Comparison of ENCODE assay signal across 17 cellular contexts in the genomic region with DNA sequence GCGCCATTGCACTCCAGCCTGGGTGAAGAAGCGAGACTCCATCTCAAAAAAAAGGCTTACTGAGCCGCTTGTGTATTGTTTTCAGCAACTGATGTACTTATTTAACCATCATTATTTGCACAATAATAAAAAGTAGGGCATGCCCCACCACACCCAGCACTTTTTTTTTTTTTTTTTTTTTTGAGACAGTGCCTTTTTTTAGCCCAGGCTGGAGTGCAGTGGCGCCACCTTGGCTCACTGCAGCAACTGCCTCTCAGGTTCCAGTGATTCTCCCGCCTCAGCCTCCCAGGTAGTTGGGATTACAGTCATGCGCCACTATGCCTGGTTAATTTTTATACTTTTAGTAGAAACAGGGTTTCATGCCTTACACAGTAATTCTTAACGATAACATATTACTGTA. TPM values are rescaled to one million over a fixed set of nuclear protein-coding genes. Genes with fewer than 3 reads are reported as not detected.
A peak's percentile ranks its signal among the peaks of the same experiment; 100 is the strongest.
DNase-seq lines count a peak whose midpoint lies in the region; ATAC-seq and TF ChIP-seq lines count a peak whose summit lies in the region.
"Had no signal": no experiment of that assay in that cellular context is flagged by ENCODE, and none has a peak within 500 bp of the region (broad histone marks: within the 10 kb centered on the region; RNA-seq: fewer than 3 reads in every experiment).

No MANE protein-coding gene starts in this region.

- no peak overlapping the region for H3K4me3 Mint-ChIP-seq in osteocyte (ENCODE audit: unreplicated experiment)
- H3K4me3 Mint-ChIP-seq: activated CD4-positive, alpha-beta T cell treated with anti-CD3 and anti-CD28 coated beads, Interleukin-2, amount 10 ng/mL, durations not matched to agents 24 days and 14 days; activated naive CD8-positive, alpha-beta T cell treated with anti-CD3 and anti-CD28 coated beads, Interleukin-2, amount 10 ng/mL, durations not matched to agents 7 days and 5 days; T-helper 1 cell treated with Interleukin-12 subunit alpha and Interleukin-12 subunit beta and Interleukin-4 antibody, amounts not matched to agents 30 μg/mL and 1 μg/mL, for 36 hours had no signal

- H3K27ac Mint-ChIP-seq in osteocyte (ENCODE audit: unreplicated experiment), result no peak overlapping the region
- H3K27ac Mint-ChIP-seq: activated CD4-positive, alpha-beta T cell treated with anti-CD3 and anti-CD28 coated beads, Interleukin-2, amount 10 ng/mL, durations not matched to agents 24 days and 14 days; activated naive CD8-positive, alpha-beta T cell treated with anti-CD3 and anti-CD28 coated beads, Interleukin-2, amount 10 ng/mL, durations not matched to agents 7 days and 5 days; T-helper 1 cell treated with Interleukin-12 subunit alpha and Interleukin-12 subunit beta and Interleukin-4 antibody, amounts not matched to agents 30 μg/mL and 1 μg/mL, for 36 hours had no signal

- H3K9me2 ChIP-seq in MM.1S (replicated peaks; ENCODE audit: insufficient read depth, low read length), result no peaks in the 10 kb centered on the region

- H3K4me1 ChIP-seq in cardiac muscle cell (ENCODE audit: low read depth) (peaks cover 12% of the 10 kb centered on the region), MM.1S (ENCODE audit: low read length) (no peaks in the 10 kb centered on the region)

- H2AFZ ChIP-seq in MM.1S (ENCODE audit: low read length), result no peak overlapping the region

- H3K79me2 ChIP-seq in MM.1S (ENCODE audit: low read length), result no peaks in the 10 kb centered on the region

- no peaks in the 10 kb centered on the region for H4K20me1 ChIP-seq in MM.1S (ENCODE audit: insufficient read depth, low read length)

- H3K36me3 ChIP-seq in cardiac muscle cell, result peaks cover 6% of the 10 kb centered on the region
- peaks cover 17% of the 10 kb centered on the region for H3K36me3 ChIP-seq in MM.1S (replicated peaks; ENCODE audit: insufficient read depth, low read length)

- H3K4me2 ChIP-seq in MM.1S (ENCODE audit: low read depth, low read length), result no peak overlapping the region

- no peaks in the 10 kb centered on the region; the same call in 1 of the 2 replicates for H3F3A ChIP-seq in MM.1S (ENCODE audit: insufficient read depth, low read length)

- TF ChIP-seq CTCF in cardiac muscle cell (IDR thresholded peaks at IDR 0.05; ENCODE audit: low read depth, low read length) (no peak), MM.1S (IDR thresholded peaks at IDR 0.05; ENCODE audit: low read length) (0 out of 2 replicates have a peak, but pooled peaks have one; percentile 6), choroid plexus epithelial cell (conservative IDR thresholded peaks at IDR 0.05; ENCODE audit: low read depth, low read length) (peak; percentile 28), osteocyte (IDR thresholded peaks at IDR 0.05) (peak; percentile 22)

- no peaks in the 10 kb centered on the region for H3K9me3 Mint-ChIP-seq in osteocyte (ENCODE audit: unreplicated experiment)
- H3K9me3 Mint-ChIP-seq: activated CD4-positive, alpha-beta T cell treated with anti-CD3 and anti-CD28 coated beads, Interleukin-2, amount 10 ng/mL, durations not matched to agents 24 days and 14 days; activated naive CD8-positive, alpha-beta T cell treated with anti-CD3 and anti-CD28 coated beads, Interleukin-2, amount 10 ng/mL, durations not matched to agents 7 days and 5 days; T-helper 1 cell treated with Interleukin-12 subunit alpha and Interleukin-12 subunit beta and Interleukin-4 antibody, amounts not matched to agents 30 μg/mL and 1 μg/mL, for 36 hours had no signal

- H3K4me3 ChIP-seq in cardiac muscle cell (no peak overlapping the region), MM.1S (ENCODE audit: low read length) (no peak overlapping the region), choroid plexus epithelial cell (ENCODE audit: low read depth, low read length) (no peak overlapping the region)

- no peaks in the 10 kb centered on the region for H3K4me1 Mint-ChIP-seq in osteocyte (ENCODE audit: unreplicated experiment)
- H3K4me1 Mint-ChIP-seq: activated CD4-positive, alpha-beta T cell treated with anti-CD3 and anti-CD28 coated beads, Interleukin-2, amount 10 ng/mL, durations not matched to agents 24 days and 14 days; activated naive CD8-positive, alpha-beta T cell treated with anti-CD3 and anti-CD28 coated beads, Interleukin-2, amount 10 ng/mL, durations not matched to agents 7 days and 5 days had no signal

- H3K9me3 ChIP-seq in cardiac muscle cell (ENCODE audit: low read depth) (no peaks in the 10 kb centered on the region), MM.1S (replicated peaks; ENCODE audit: insufficient read depth, low read length) (no peaks in the 10 kb centered on the region)

- intact Hi-C loops in left ventricle myocardium superior (cut with micrococcal nuclease), result no loop called here

- H3K27me3 ChIP-seq in cardiac muscle cell (no peaks in the 10 kb centered on the region), MM.1S (replicated peaks; ENCODE audit: insufficient read depth, low read length) (no peaks in the 10 kb centered on the region)

- ATAC-seq in left ventricle myocardium superior, result no peak
- ATAC-seq: Panc1 had no signal

- DNase-seq in cardiac muscle cell (ENCODE audit: low read depth in 1 of 2, low spot score in 1 of 2), result no peak
- DNase-seq in left ventricle myocardium superior, result no peak
- no peak for DNase-seq in MM.1S
- DNase-seq in choroid plexus epithelial cell (ENCODE audit: low read depth), result peak; percentile 4
- DNase-seq in osteocyte (ENCODE audit: extremely low spot score, unreplicated experiment), result no peak
- DNase-seq in CD1c-positive myeloid dendritic cell (ENCODE audit: extremely low spot score), result no peak
- no peak for DNase-seq in activated CD4-positive, alpha-beta T cell treated with anti-CD3 and anti-CD28 coated beads for 48 hours
- DNase-seq in A172 (ENCODE audit: low spot score), result no peak
- DNase-seq: activated CD4-positive, alpha-beta T cell treated with anti-CD3 and anti-CD28 coated beads, Interleukin-2, amount 10 ng/mL, durations not matched to agents 24 days and 14 days; activated naive CD8-positive, alpha-beta T cell treated with anti-CD3 and anti-CD28 coated beads, Interleukin-2, amount 10 ng/mL, durations not matched to agents 7 days and 5 days; activated T-cell treated with anti-CD3 and anti-CD28 coated beads for 4 hours; AML-193; DMS79; NCI-H1092; NCI-H446 treated with DMSO at 0.1 percent for 48 hours had no signal

- H3K36me3 Mint-ChIP-seq in osteocyte (ENCODE audit: unreplicated experiment), result peaks cover 9% of the 10 kb centered on the region

- H3K27ac ChIP-seq in cardiac muscle cell, result peak overlapping the region; percentile 41
- H3K27ac ChIP-seq in MM.1S (ENCODE audit: low read length), result no peak overlapping the region

- no peaks in the 10 kb centered on the region for H3K27me3 Mint-ChIP-seq in osteocyte (ENCODE audit: unreplicated experiment)
- H3K27me3 Mint-ChIP-seq: activated CD4-positive, alpha-beta T cell treated with anti-CD3 and anti-CD28 coated beads, Interleukin-2, amount 10 ng/mL, durations not matched to agents 24 days and 14 days; activated naive CD8-positive, alpha-beta T cell treated with anti-CD3 and anti-CD28 coated beads, Interleukin-2, amount 10 ng/mL, durations not matched to agents 7 days and 5 days had no signal

- H3K9ac ChIP-seq in MM.1S (ENCODE audit: low read length), result no peak overlapping the region

RNA-seq across cellular contexts. Expression of a gene that starts 12.2 kb away (rescaled TPM):
- total RNA-seq in cardiac muscle cell (26.0 and 26.1 TPM in 2 replicates), left ventricle myocardium superior (14.5 TPM), osteocyte (21.2 and 23.3 TPM in 2 replicates)
- 39.9 and 61.2 TPM in 2 replicates for polyA plus RNA-seq in cardiac muscle cell
- 15.2 and 17.1 TPM in 2 replicates for total RNA-seq in A172 (2014; rRNA removed; shearing (Covaris generic))

RNA-seq across cellular contexts. Expression of a gene that starts 34.8 kb away (rescaled TPM):
- total RNA-seq in cardiac muscle cell (22.0 and 24.7 TPM in 2 replicates), left ventricle myocardium superior (8.0 TPM), osteocyte (22.9 and 25.0 TPM in 2 replicates)
- polyA plus RNA-seq in cardiac muscle cell, result 14.6 and 24.6 TPM in 2 replicates
- total RNA-seq in A172 (2014; rRNA removed; shearing (Covaris generic)), result 20.1 and 28.6 TPM in 2 replicates

RNA-seq across cellular contexts. Expression of a gene that starts 51.4 kb away (rescaled TPM):
- total RNA-seq in cardiac muscle cell (11.7 and 12.5 TPM in 2 replicates), left ventricle myocardium superior (1.5 TPM), osteocyte (0.56 and 1.6 TPM in 2 replicates)
- polyA plus RNA-seq in cardiac muscle cell, result 7.3 and 11.9 TPM in 2 replicates
- 0.17 TPM in 1 of 2 replicates, not detected in the other for total RNA-seq in A172 (2014; rRNA removed; shearing (Covaris generic))
- total RNA-seq: activated CD4-positive, alpha-beta T cell treated with anti-CD3 and anti-CD28 coated beads, Interleukin-2, amount 10 ng/mL, durations not matched to agents 24 days and 14 days had no signal
